Comparison of ENCODE assay signal across 8 cellular contexts in the genomic region with DNA sequence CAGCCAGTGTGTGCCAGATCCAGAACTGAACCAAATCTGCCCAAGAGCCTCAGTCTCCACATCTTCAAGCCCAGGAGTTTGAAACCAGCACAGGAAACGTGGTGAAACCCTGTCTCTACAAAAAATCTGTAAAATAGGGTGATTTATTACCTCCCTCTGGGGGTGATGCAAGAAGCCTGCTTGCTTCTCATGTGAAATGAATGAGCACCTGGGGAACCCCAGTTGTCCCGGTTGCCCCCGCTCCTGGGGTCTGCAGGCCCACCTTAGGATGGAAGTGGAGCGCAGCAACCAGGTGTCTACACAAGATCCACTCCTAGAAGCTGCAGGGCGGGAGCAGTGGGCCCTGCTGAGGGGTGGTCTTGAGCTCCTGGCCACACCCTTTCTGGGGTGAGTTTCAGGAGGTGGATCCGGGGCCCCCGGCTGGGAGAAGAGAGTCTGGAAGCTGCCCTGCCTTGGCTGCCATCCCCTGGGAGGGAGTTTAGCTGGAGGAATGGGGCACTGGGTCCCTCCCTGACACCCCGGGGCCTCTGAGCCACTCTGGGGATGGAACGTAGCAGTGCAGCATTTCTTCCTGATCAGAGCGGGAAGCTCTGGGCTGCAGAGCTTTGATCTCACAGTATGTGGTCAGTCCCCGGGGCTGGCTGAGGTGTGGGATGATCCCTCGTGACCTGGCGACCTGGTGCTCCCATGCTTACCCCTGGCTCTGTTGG.
A peak's percentile ranks its signal among the peaks of the same experiment; 100 is the strongest.
DNase-seq lines count a peak whose midpoint lies in the region; ATAC-seq and TF ChIP-seq lines count a peak whose summit lies in the region.

No MANE protein-coding gene starts in this region.

- TF ChIP-seq EP300 in esophagus muscularis mucosa (IDR thresholded peaks at IDR 0.05): no peak

- H3K4me3 ChIP-seq in Peyer's patch (peak overlapping the region in 3 of 4 donors; percentile 11 to 31 (median 26)), right atrium auricular region (no peak overlapping the region), vagina (no peak overlapping the region), esophagus muscularis mucosa (no peak overlapping the region)

- H3K27ac ChIP-seq in Peyer's patch: peak overlapping the region; percentile 49 to 84 (median 70)
- H3K27ac ChIP-seq in right atrium auricular region: peak overlapping the region; percentile 58 to 64
- H3K27ac ChIP-seq in vagina: peak overlapping the region; percentile 17
- no peak overlapping the region for H3K27ac ChIP-seq in esophagus muscularis mucosa (replicated peaks in 1 of 4)

- intact Hi-C loops in vagina (cut with DNase I): no loop called here
- intact Hi-C loops in esophagus muscularis mucosa (cut with DNase I): no loop called here

- WGBS in esophagus muscularis mucosa: 74% methylated on average over 12 of the region's 13 CpGs

- no peak for TF ChIP-seq POLR2A in Peyer's patch (IDR thresholded peaks at IDR 0.05)
- no peak for TF ChIP-seq POLR2A in vagina (IDR thresholded peaks at IDR 0.05)
- TF ChIP-seq POLR2A in esophagus muscularis mucosa (IDR thresholded peaks at IDR 0.05; ENCODE audit: low read depth): no peak

- H3K36me3 ChIP-seq in Peyer's patch (no peaks in the 10 kb centered on the region), right atrium auricular region (no peaks in the 10 kb centered on the region), vagina (no peaks in the 10 kb centered on the region), esophagus muscularis mucosa (no peaks in the 10 kb centered on the region)

- no peak for ATAC-seq in HG03135 (IDR thresholded peaks at IDR 0.05; ENCODE audit: unreplicated experiment)

- H3K4me1 ChIP-seq in Peyer's patch (peaks cover 0 to 33% (median 20%) of the 10 kb centered on the region in 4 donors), right atrium auricular region (peaks cover 0 to 24% of the 10 kb centered on the region in 2 donors), vagina (peaks cover 21% of the 10 kb centered on the region), esophagus muscularis mucosa (peaks cover 8 to 20% (median 12%) of the 10 kb centered on the region in 4 donors)

- TF ChIP-seq CTCF in Peyer's patch (IDR thresholded peaks at IDR 0.05) (no peak), right atrium auricular region (IDR thresholded peaks at IDR 0.05) (no peak), vagina (IDR thresholded peaks at IDR 0.05) (no peak), esophagus muscularis mucosa (IDR thresholded peaks at IDR 0.05) (no peak)

- H3K9me3 ChIP-seq in Peyer's patch: no peaks in the 10 kb centered on the region
- H3K9me3 ChIP-seq in right atrium auricular region: no peaks in the 10 kb centered on the region
- no peaks in the 10 kb centered on the region for H3K9me3 ChIP-seq in vagina
- H3K9me3 ChIP-seq in esophagus muscularis mucosa: no peaks in the 10 kb centered on the region

- H3K27me3 ChIP-seq in Peyer's patch (no peaks in the 10 kb centered on the region), right atrium auricular region (no peaks in the 10 kb centered on the region), vagina (no peaks in the 10 kb centered on the region), esophagus muscularis mucosa (peaks cover 0 to 13% (median 0%) of the 10 kb centered on the region in 4 donors)

- peak; percentile 30 for DNase-seq in stimulated activated CD4-positive, alpha-beta T cell treated with anti-CD3 and anti-CD28 coated beads, Interleukin-4, amount 100 ng/mL, for 24 hours
- DNase-seq in stimulated activated CD4-positive, alpha-beta T cell treated with anti-CD3 and anti-CD28 coated beads, Interleukin-4, amount 100 ng/mL, for 4 hours: no peak
- no peak for DNase-seq in Peyer's patch
- DNase-seq in right atrium auricular region (ENCODE audit: low spot score): no peak
- no peak for DNase-seq in vagina (ENCODE audit: extremely low spot score in 2 of 2)
- DNase-seq in NCI-H2081 (lab: John Stamatoyannopoulos, UW): no peak
- no peak for DNase-seq in esophagus muscularis mucosa (ENCODE audit: extremely low spot score)

Comparison
In these comparisons a context has a peak if more than half of its experiments do, and no peak if none do; other contexts are left out.
1. H3K27ac ChIP-seq: peak in Peyer's patch (4 of 4), right atrium auricular region (2 of 2) and vagina (single experiment); none in esophagus muscularis mucosa (0 of 4).
2. H3K4me3 ChIP-seq: peak in Peyer's patch (3 of 4); none in right atrium auricular region (0 of 2), vagina (0 of 2) and esophagus muscularis mucosa (0 of 4).